Comparison of ENCODE assay signal across 1 cellular context in genomic region chr11:117199061-117199915, GRCh38.
TF ChIP-seq lines count a peak whose summit lies in the region.

TSS of gene TAGLN (plus strand) at chr11:117199370. CDS start at chr11:117203014, 3,644 bp downstream.

TF ChIP-seq in H1, 55 proteins besides CTCF, POLR2A, EP300 and RAD21 (continued from another document):
- TF ChIP-seq SRF (IDR thresholded peaks at IDR 0.05; ENCODE audit: low read depth, low read length) (peak; percentile 96), TBP (IDR thresholded peaks at IDR 0.05; ENCODE audit: low read depth, low read length) (peak; percentile 89), POLR2AphosphoS5 (IDR thresholded peaks at IDR 0.05; ENCODE audit: low read depth, low read length) (peak; percentile 84), CBX8 (IDR thresholded peaks at IDR 0.05; ENCODE audit: borderline replicate concordance, low read depth, low read length) (no peak), KDM4A (IDR thresholded peaks at IDR 0.05; ENCODE audit: low read depth, low read length, severe bottlenecking) (peak; percentile 23), CBX5 (IDR thresholded peaks at IDR 0.05; ENCODE audit: low read depth, low read length) (no peak), TEAD4 (IDR thresholded peaks at IDR 0.05; ENCODE audit: low read depth, low read length) (peak; percentile 92), ATF2 (IDR thresholded peaks at IDR 0.05; ENCODE audit: low read length) (peak; percentile 24; the same call in 1 of the 2 replicates), TAF1 (IDR thresholded peaks at IDR 0.05; ENCODE audit: low read depth, low read length) (peak; percentile 81), CREB1 (IDR thresholded peaks at IDR 0.05) (peak; percentile 57), JUND (IDR thresholded peaks at IDR 0.05; ENCODE audit: low read length) (peak; percentile 71), GTF2F1 (IDR thresholded peaks at IDR 0.05; ENCODE audit: borderline replicate concordance, low read depth, low read length) (0 out of 2 replicates have a peak, but pooled peaks have one; percentile 15), ASH2L (IDR thresholded peaks at IDR 0.05; ENCODE audit: low read length) (peak; percentile 34)
